In genomic region chr6:2890981-2891767, GRCh38 we compare ENCODE assay signal across 1 cellular context.
TF ChIP-seq lines count a peak whose summit lies in the region.

No MANE protein-coding gene starts in this region.

TF ChIP-seq in H1, 55 proteins besides CTCF, POLR2A, EP300 and RAD21:
- TF ChIP-seq CREB1 (IDR thresholded peaks at IDR 0.05) (no peak), KDM5A (IDR thresholded peaks at IDR 0.05; ENCODE audit: low read length) (no peak), CEBPB (IDR thresholded peaks at IDR 0.05; ENCODE audit: low read depth, low read length) (no peak), TBP (IDR thresholded peaks at IDR 0.05; ENCODE audit: low read depth, low read length) (no peak), EGR1 (IDR thresholded peaks at IDR 0.05; ENCODE audit: borderline replicate concordance, low read depth, low read length) (no peak), USF2 (IDR thresholded peaks at IDR 0.05; ENCODE audit: low read length) (no peak), TAF1 (IDR thresholded peaks at IDR 0.05; ENCODE audit: low read depth, low read length) (no peak), SIRT6 (IDR thresholded peaks at IDR 0.05; ENCODE audit: low read length) (no peak), SIN3A (conservative IDR thresholded peaks at IDR 0.05 in 1 of 2, IDR thresholded peaks at IDR 0.05 in 1 of 2; ENCODE audit: low read depth in 1 of 2, low read length in 2 of 2) (no peak), CHD2 (IDR thresholded peaks at IDR 0.05; ENCODE audit: low read length) (no peak), RXRA (IDR thresholded peaks at IDR 0.05; ENCODE audit: insufficient read depth, low read depth, low read length) (no peak), CHD1 (IDR thresholded peaks at IDR 0.05; ENCODE audit: low read depth, low read length) (no peak), TEAD4 (IDR thresholded peaks at IDR 0.05; ENCODE audit: low read depth, low read length) (no peak), SIX5 (IDR thresholded peaks at IDR 0.05; ENCODE audit: low read depth, low read length) (no peak), BACH1 (IDR thresholded peaks at IDR 0.05; ENCODE audit: low read length) (no peak), NANOG (IDR thresholded peaks at IDR 0.05; ENCODE audit: insufficient read depth, low read depth, low read length, poor library complexity, severe bottlenecking) (no peak)
